ENCODE assay signal across 20 cellular contexts in genomic region chr17:57269598-57270255, GRCh38.
"Had no signal": no experiment of that assay in that cellular context is flagged by ENCODE, and none has a peak within 500 bp of the region (broad histone marks: within the 10 kb centered on the region; RNA-seq: fewer than 3 reads in every experiment).

No MANE protein-coding gene starts in this region.

- DNase-seq: activated CD4-positive, alpha-beta T cell treated with anti-CD3 and anti-CD28 coated beads, Interleukin-2, amount 50 U/mL, for 1 hour; activated CD8-positive, alpha-beta memory T cell treated with anti-CD3 and anti-CD28 coated beads for 24 hours; activated CD8-positive, alpha-beta memory T cell treated with anti-CD3 and anti-CD28 coated beads, Interleukin-2, amount 50 U/mL, for 48 hours; activated effector memory CD4-positive, alpha-beta T cell treated with anti-CD3 and anti-CD28 coated beads, Interleukin-2, amount 50 U/mL, for 16 hours; activated naive CD4-positive, alpha-beta T cell treated with anti-CD3 and anti-CD28 coated beads, Interleukin-2, amount 50 U/mL, for 16 hours; activated T-cell treated with anti-CD3 and anti-CD28 coated beads, Interleukin-2, amount 50 U/mL, for 48 hours; cerebellar nuclear complex; cortex of kidney; effector CD8-positive, alpha-beta T cell; esophagus squamous epithelium; mesenchymal stem cell; naive thymus-derived CD4-positive, alpha-beta T cell; nucleus accumbens; posterior cingulate gyrus; stimulated activated CD8-positive, alpha-beta memory T cell treated with anti-CD3 and anti-CD28 coated beads, Interleukin-4, amount 100 ng/mL, for 48 hours; stimulated activated naive CD8-positive, alpha-beta T cell treated with anti-CD3 and anti-CD28 coated beads, Interleukin-15, amount 100 ng/mL, for 72 hours had no signal

- H3K4me3 ChIP-seq: ascending aorta, breast epithelium, esophagus squamous epithelium, suprapubic skin had no signal

- ATAC-seq: activated CD4-positive, CD25-positive, alpha-beta regulatory T cell treated with anti-CD3 and anti-CD28 coated beads, Interleukin-2, amount 50 U/mL, for 24 hours; naive thymus-derived CD4-positive, alpha-beta T cell; stimulated activated naive CD8-positive, alpha-beta T cell treated with anti-CD3 and anti-CD28 coated beads, Interleukin-15, amount 100 ng/mL, for 72 hours had no signal

- H3K27me3 ChIP-seq: ascending aorta, breast epithelium, esophagus squamous epithelium, suprapubic skin had no signal

- H3K9me3 ChIP-seq: ascending aorta, breast epithelium, esophagus squamous epithelium, suprapubic skin had no signal

- H3K36me3 ChIP-seq: breast epithelium had no signal

- H3K4me1 ChIP-seq: ascending aorta, breast epithelium, esophagus squamous epithelium, suprapubic skin had no signal

- H3K27ac ChIP-seq: ascending aorta, breast epithelium, esophagus squamous epithelium, suprapubic skin had no signal
